ENCODE assay signal across 24 cellular contexts in genomic region chr7:29160080-29160479, GRCh38. TPM values are rescaled to one million over a fixed set of nuclear protein-coding genes. Genes with fewer than 3 reads are reported as not detected.
"Had no signal": no experiment of that assay in that cellular context is flagged by ENCODE, and none has a peak within 500 bp of the region (broad histone marks: within the 10 kb centered on the region; RNA-seq: fewer than 3 reads in every experiment).

No MANE protein-coding gene starts in this region.

- H3K27ac ChIP-seq: coronary artery, dorsolateral prefrontal cortex, esophagus muscularis mucosa, foreskin keratinocyte, gastroesophageal sphincter, heart right ventricle, left lung, lower lobe of right lung had no signal

- H3K4me3 ChIP-seq: coronary artery, dorsolateral prefrontal cortex, esophagus muscularis mucosa, gastroesophageal sphincter, heart right ventricle, left lung, lower lobe of right lung, mucosa of descending colon had no signal

- DNase-seq: dermis blood vessel endothelial cell; dorsolateral prefrontal cortex; effector CD4-positive, alpha-beta T cell; effector memory CD4-positive, alpha-beta T cell; foreskin keratinocyte; glutamatergic neuron; head of caudate nucleus; heart right ventricle; hippocampal formation; left cardiac atrium; left lung; left ventricle myocardium superior; lower lobe of right lung; mesenchymal stem cell; mucosa of descending colon; naive B cell had no signal

- FAIRE-seq: endothelial cell of umbilical vein, frontal cortex, islet of Langerhans, keratinocyte had no signal

- H3K9me3 ChIP-seq: esophagus muscularis mucosa, gastroesophageal sphincter, heart right ventricle, left lung, lower lobe of right lung, mucosa of descending colon had no signal

- H3K4me1 ChIP-seq: foreskin keratinocyte, gastroesophageal sphincter, left lung, lower lobe of right lung had no signal

- H3K27me3 ChIP-seq: heart right ventricle, left lung had no signal

- H3K36me3 ChIP-seq: esophagus muscularis mucosa, gastroesophageal sphincter, heart right ventricle, left lung, lower lobe of right lung had no signal

- ATAC-seq: foreskin keratinocyte, gastroesophageal sphincter, heart right ventricle, left cardiac atrium, left lung, left ventricle myocardium superior, lower lobe of right lung, mucosa of descending colon had no signal

RNA-seq across cellular contexts. Expression of gene CPVL, which starts 13.7 kb away (rescaled TPM):
- polyA plus RNA-seq: fibroblast of lung had no signal
